In genomic region chr22:50783881-50784277, GRCh38 we compare ENCODE assay signal across 8 cellular contexts. TPM values are rescaled to one million over a fixed set of nuclear protein-coding genes. Genes with fewer than 3 reads are reported as not detected.
A peak's percentile ranks its signal among the peaks of the same experiment; 100 is the strongest.
DNase-seq lines count a peak whose midpoint lies in the region; ATAC-seq and TF ChIP-seq lines count a peak whose summit lies in the region.
"Not testable (repeated sequence)": the region's sequence is repeated elsewhere in the genome, so short reads cannot be mapped to it uniquely, and the experiment has no call there.

No MANE protein-coding gene starts in this region.

- H3K4me1 ChIP-seq in CD8-positive, alpha-beta memory T cell (ENCODE audit: insufficient read depth, low read length); OCI-LY3 (ENCODE audit: low read length); esophagus squamous epithelium; mesodermal cell (ENCODE audit: control insufficient read depth, insufficient read depth, low read length, poor library complexity, severe bottlenecking): not testable (repeated sequence)

- H3K4me2 ChIP-seq in OCI-LY3 (ENCODE audit: low read length), result peak overlapping the region; percentile 48

- H3K9me3 ChIP-seq in CD8-positive, alpha-beta memory T cell (ENCODE audit: low read length); OCI-LY3 (ENCODE audit: insufficient read depth, low read length); esophagus squamous epithelium; mesodermal cell (ENCODE audit: control insufficient read depth, low read length): not testable (repeated sequence)

- ATAC-seq in GM21390 (IDR thresholded peaks at IDR 0.05; ENCODE audit: unreplicated experiment) (peak; percentile 32), HG03066 (IDR thresholded peaks at IDR 0.05; ENCODE audit: low read depth, unreplicated experiment) (peak; percentile 27)

- H3K36me3 Mint-ChIP-seq in CD8-positive, alpha-beta memory T cell, result peaks cover 0 to 18% (median 0%) of the 10 kb centered on the region in 3 donors
- H3K36me3 Mint-ChIP-seq in activated naive CD4-positive, alpha-beta T cell treated with anti-CD3 and anti-CD28 coated beads for 36 hours (ENCODE audit: low read depth), result not testable (repeated sequence)

- not testable (repeated sequence) for H4K20me1 ChIP-seq in OCI-LY3 (ENCODE audit: insufficient read depth, low read length)

- 0% methylated on average over 2 to 5 of the region's 16 CpGs for WGBS in esophagus squamous epithelium, 2 donors
- WGBS in mesodermal cell (ENCODE audit: insufficient coverage in 2 of 2), 2 experiments, result no CpG with 5 or more reads among the region's 16 CpGs

- not testable (repeated sequence) for H3K9me3 Mint-ChIP-seq in CD8-positive, alpha-beta memory T cell; activated naive CD4-positive, alpha-beta T cell treated with anti-CD3 and anti-CD28 coated beads for 36 hours

- intact Hi-C loops in activated naive CD4-positive, alpha-beta T cell treated with anti-CD3 and anti-CD28 coated beads for 36 hours (cut with micrococcal nuclease); esophagus squamous epithelium (cut with DNase I): not testable (repeated sequence)

- H3K27me3 ChIP-seq in CD8-positive, alpha-beta memory T cell (ENCODE audit: insufficient read depth, low read length, poor library complexity, severe bottlenecking); OCI-LY3 (ENCODE audit: low read depth, low read length); esophagus squamous epithelium: not testable (repeated sequence)

- not testable (repeated sequence) for TF ChIP-seq CTCF in OCI-LY3 (IDR thresholded peaks at IDR 0.05; ENCODE audit: low read depth, low read length); esophagus squamous epithelium (IDR thresholded peaks at IDR 0.05)

- peak overlapping the region; percentile 79 to 91 (median 85) for H3K4me3 Mint-ChIP-seq in CD8-positive, alpha-beta memory T cell
- H3K4me3 Mint-ChIP-seq in activated naive CD4-positive, alpha-beta T cell treated with anti-CD3 and anti-CD28 coated beads for 36 hours, result peak overlapping the region; percentile 83

- H3K4me1 Mint-ChIP-seq in CD8-positive, alpha-beta memory T cell, result peaks cover 10 to 12% (median 10%) of the 10 kb centered on the region in 3 donors
- H3K4me1 Mint-ChIP-seq in activated naive CD4-positive, alpha-beta T cell treated with anti-CD3 and anti-CD28 coated beads for 36 hours (ENCODE audit: low read depth), result not testable (repeated sequence)

- peak overlapping the region; percentile 61; the same call in 1 of the 2 replicates for H3K9ac ChIP-seq in OCI-LY3 (ENCODE audit: low read length)

- POLR2A ChIA-PET in CD8-positive, alpha-beta memory T cell (lab: Charles Lee), result not testable (repeated sequence)

- H2AFZ ChIP-seq in OCI-LY3 (ENCODE audit: low read depth, low read length), result not testable (repeated sequence)

- H3K27ac Mint-ChIP-seq in CD8-positive, alpha-beta memory T cell, result peak overlapping the region; percentile 61 to 90 (median 84)
- H3K27ac Mint-ChIP-seq in activated naive CD4-positive, alpha-beta T cell treated with anti-CD3 and anti-CD28 coated beads for 36 hours, result not testable (repeated sequence)

- CTCF ChIA-PET in CD8-positive, alpha-beta memory T cell (lab: Charles Lee); activated naive CD4-positive, alpha-beta T cell treated with anti-CD3 and anti-CD28 coated beads for 36 hours (lab: Charles Lee): not testable (repeated sequence)

- H3K36me3 ChIP-seq in CD8-positive, alpha-beta memory T cell (ENCODE audit: insufficient read depth, low read length); OCI-LY3 (replicated peaks; ENCODE audit: low read depth, low read length); mesodermal cell (ENCODE audit: control insufficient read depth, insufficient read depth, low read length): not testable (repeated sequence)
- H3K36me3 ChIP-seq in esophagus squamous epithelium, result peaks cover 0 to 16% (median 0%) of the 10 kb centered on the region in 3 donors

- not testable (repeated sequence) for H3K27ac ChIP-seq in CD8-positive, alpha-beta memory T cell (ENCODE audit: low read depth, low read length); OCI-LY3 (ENCODE audit: low read length); mesodermal cell (ENCODE audit: low read depth, low read length, severe bottlenecking)
- peak overlapping the region in 3 of 4 donors; percentile 24 to 64 (median 52) for H3K27ac ChIP-seq in esophagus squamous epithelium

- H3K27me3 Mint-ChIP-seq in CD8-positive, alpha-beta memory T cell; activated naive CD4-positive, alpha-beta T cell treated with anti-CD3 and anti-CD28 coated beads for 36 hours (ENCODE audit: low read depth): not testable (repeated sequence)

- not testable (repeated sequence) for DNase-seq in CD8-positive, alpha-beta memory T cell; esophagus squamous epithelium (lab: John Stamatoyannopoulos, UW)
- peak; percentile 27 for DNase-seq in activated naive CD4-positive, alpha-beta T cell treated with anti-CD3 and anti-CD28 coated beads for 36 hours
- DNase-seq in stimulated activated CD4-positive, alpha-beta T cell treated with anti-CD3 and anti-CD28 coated beads, Interleukin-15, amount 100 ng/mL, for 24 hours, result peak; percentile 21

- H3K79me2 ChIP-seq in OCI-LY3 (ENCODE audit: low read length), result not testable (repeated sequence)

- not testable (repeated sequence) for TF ChIP-seq POLR2A in esophagus squamous epithelium (IDR thresholded peaks at IDR 0.05)

- not testable (repeated sequence) for H3K4me3 ChIP-seq in CD8-positive, alpha-beta memory T cell (ENCODE audit: low read length)
- H3K4me3 ChIP-seq in OCI-LY3 (ENCODE audit: low read length) (peak overlapping the region; percentile 71), esophagus squamous epithelium (peak overlapping the region; percentile 43 to 69 (median 54)), mesodermal cell (ENCODE audit: extremely low read depth, insufficient read depth, low read length, poor library complexity, severe bottlenecking) (peak overlapping the region; percentile 49)

RNA-seq across cellular contexts. Expression of gene RABL2B, which starts 0.4 kb away (rescaled TPM):
- total RNA-seq in CD8-positive, alpha-beta memory T cell, result 10 to 100 TPM; 35.6 to 36.2 TPM
- polyA plus RNA-seq in CD8-positive, alpha-beta memory T cell, result 28.9 TPM
- total RNA-seq in activated naive CD4-positive, alpha-beta T cell treated with anti-CD3 and anti-CD28 coated beads for 36 hours, result 10 to 100 TPM; 13.3 to 14.5 TPM
- 10 to 100 TPM in 2 of 4 donors, 1 to 10 TPM in 2; 8.0 to 15.1 (median 10.7) TPM for total RNA-seq in esophagus squamous epithelium
- 26.6 TPM for polyA plus RNA-seq in mesodermal cell (2013, experiment 1 of 2)
- 22.3 TPM for polyA plus RNA-seq in mesodermal cell (2013, experiment 2 of 2)

RNA-seq across cellular contexts. Expression of gene ACR, which starts 45.9 kb away (rescaled TPM):
- total RNA-seq in CD8-positive, alpha-beta memory T cell, result not detected
- not detected for polyA plus RNA-seq in CD8-positive, alpha-beta memory T cell
- total RNA-seq in activated naive CD4-positive, alpha-beta T cell treated with anti-CD3 and anti-CD28 coated beads for 36 hours, result not detected
- total RNA-seq in esophagus squamous epithelium, result not detected
- 1.0 TPM for polyA plus RNA-seq in mesodermal cell (2013, experiment 1 of 2)
- polyA plus RNA-seq in mesodermal cell (2013, experiment 2 of 2), result 0.35 TPM
